Comparison of ENCODE assay signal across 8 cellular contexts in genomic region chr2:218286570-218287459, GRCh38. TPM values are rescaled to one million over a fixed set of nuclear protein-coding genes. Genes with fewer than 3 reads are reported as not detected.
DNase-seq lines count a peak whose midpoint lies in the region; ATAC-seq, FAIRE-seq and TF ChIP-seq lines count a peak whose summit lies in the region.

No MANE protein-coding gene starts in this region.

- H2AFZ ChIP-seq in ACC112 (ENCODE audit: low read length, unreplicated experiment): peak overlapping the region; percentile 75

- intact Hi-C loops in activated T-helper 1 cell treated with anti-CD3 and anti-CD28 coated beads, Interleukin-12 subunit alpha, Interleukin-12 subunit beta, Interleukin-2, Interleukin-4 antibody, amounts not matched to agents 30 ng/mL and 10 ng/mL and 1 ng/mL, durations not matched to agents 14 hours and 24 hours and 36 hours (cut with micrococcal nuclease): loop anchor here (1.0 to 10.0 kb wide), 9 partner anchors 17 to 1255 kb away; partner anchors contain the start of genes AAMP, BCS1L, CHPF and CNPPD1

- peak overlapping the region; percentile 76 for H3K4me3 ChIP-seq in ACC112 (ENCODE audit: low read depth, low read length)

- H3K36me3 ChIP-seq in ACC112 (ENCODE audit: insufficient read depth, low read length): no peaks in the 10 kb centered on the region

- H3K27me3 Mint-ChIP-seq in activated T-helper 1 cell treated with anti-CD3 and anti-CD28 coated beads, Interleukin-12 subunit alpha, Interleukin-12 subunit beta, Interleukin-2, Interleukin-4 antibody, amounts not matched to agents 30 ng/mL and 10 ng/mL and 1 ng/mL, durations not matched to agents 14 hours and 24 hours and 36 hours (ENCODE audit: insufficient read depth): no peaks in the 10 kb centered on the region
- H3K27me3 Mint-ChIP-seq in nephron progenitor cell (ENCODE audit: low read depth, poor library complexity): no peaks in the 10 kb centered on the region

- FAIRE-seq in RCC 7860 (lab: Jason Lieb, UNC): peak; percentile 63

- peak overlapping the region; percentile 94 for H3K4me3 Mint-ChIP-seq in activated T-helper 1 cell treated with anti-CD3 and anti-CD28 coated beads, Interleukin-12 subunit alpha, Interleukin-12 subunit beta, Interleukin-2, Interleukin-4 antibody, amounts not matched to agents 30 ng/mL and 10 ng/mL and 1 ng/mL, durations not matched to agents 14 hours and 24 hours and 36 hours
- H3K4me3 Mint-ChIP-seq in nephron progenitor cell: peak overlapping the region; percentile 69

- no peak for TF ChIP-seq CTCF in nephron progenitor cell (IDR thresholded peaks at IDR 0.05)

- H3K27me3 ChIP-seq in ACC112 (ENCODE audit: insufficient read depth, low read length): no peaks in the 10 kb centered on the region

- DNase-seq in RCC 7860 (ENCODE audit: low spot score) (peak; percentile 84), fibroblast of peridontal ligament (ENCODE audit: extremely low read depth) (peak; percentile 96), nephron progenitor cell (peak; percentile 56)
- DNase-seq in activated T-helper 1 cell treated with anti-CD3 and anti-CD28 coated beads, Interleukin-12 subunit alpha, Interleukin-12 subunit beta, Interleukin-2, Interleukin-4 antibody, amounts not matched to agents 30 ng/mL and 10 ng/mL and 1 ng/mL, durations not matched to agents 14 hours and 24 hours and 36 hours (ENCODE audit: low spot score): peak; percentile 82
- peak; percentile 85 for DNase-seq in stimulated activated naive CD8-positive, alpha-beta T cell treated with anti-CD3 and anti-CD28 coated beads, Interleukin-15, Interleukin-2, amounts not matched to agents 100 U/mL and 50 U/mL, for 24 hours

- peaks cover 73% of the 10 kb centered on the region for H3K4me1 ChIP-seq in ACC112 (ENCODE audit: control insufficient read depth, insufficient read depth, low read length, unreplicated experiment)

- H3K4me1 Mint-ChIP-seq in activated T-helper 1 cell treated with anti-CD3 and anti-CD28 coated beads, Interleukin-12 subunit alpha, Interleukin-12 subunit beta, Interleukin-2, Interleukin-4 antibody, amounts not matched to agents 30 ng/mL and 10 ng/mL and 1 ng/mL, durations not matched to agents 14 hours and 24 hours and 36 hours (ENCODE audit: low read depth): peaks cover 72% of the 10 kb centered on the region
- H3K4me1 Mint-ChIP-seq in nephron progenitor cell: peaks cover 74% of the 10 kb centered on the region

- no peaks in the 10 kb centered on the region for H3K9me3 Mint-ChIP-seq in activated T-helper 1 cell treated with anti-CD3 and anti-CD28 coated beads, Interleukin-12 subunit alpha, Interleukin-12 subunit beta, Interleukin-2, Interleukin-4 antibody, amounts not matched to agents 30 ng/mL and 10 ng/mL and 1 ng/mL, durations not matched to agents 14 hours and 24 hours and 36 hours
- no peaks in the 10 kb centered on the region for H3K9me3 Mint-ChIP-seq in nephron progenitor cell

- H3K36me3 Mint-ChIP-seq in activated T-helper 1 cell treated with anti-CD3 and anti-CD28 coated beads, Interleukin-12 subunit alpha, Interleukin-12 subunit beta, Interleukin-2, Interleukin-4 antibody, amounts not matched to agents 30 ng/mL and 10 ng/mL and 1 ng/mL, durations not matched to agents 14 hours and 24 hours and 36 hours (ENCODE audit: low read depth): peaks cover 17% of the 10 kb centered on the region
- H3K36me3 Mint-ChIP-seq in nephron progenitor cell (ENCODE audit: low read depth): no peaks in the 10 kb centered on the region

- peak overlapping the region; percentile 99 for H3K27ac Mint-ChIP-seq in activated T-helper 1 cell treated with anti-CD3 and anti-CD28 coated beads, Interleukin-12 subunit alpha, Interleukin-12 subunit beta, Interleukin-2, Interleukin-4 antibody, amounts not matched to agents 30 ng/mL and 10 ng/mL and 1 ng/mL, durations not matched to agents 14 hours and 24 hours and 36 hours
- peak overlapping the region; percentile 97 for H3K27ac Mint-ChIP-seq in nephron progenitor cell

- peak overlapping the region; percentile 100 for H3K27ac ChIP-seq in ACC112 (ENCODE audit: low read depth, low read length)

- peaks cover 84% of the 10 kb centered on the region for H3K79me2 ChIP-seq in ACC112 (ENCODE audit: control insufficient read depth, insufficient read depth, low read length, unreplicated experiment)

- ATAC-seq in GM18909 (IDR thresholded peaks at IDR 0.05; ENCODE audit: poor library complexity, unreplicated experiment) (peak; percentile 64), HG03159 (IDR thresholded peaks at IDR 0.05; ENCODE audit: unreplicated experiment) (peak; percentile 56)
- peak; percentile 80 for ATAC-seq in stimulated activated naive CD8-positive, alpha-beta T cell treated with anti-CD3 and anti-CD28 coated beads, Interleukin-15, Interleukin-2, amounts not matched to agents 100 U/mL and 50 U/mL, for 24 hours

RNA-seq across cellular contexts. Expression of gene TMBIM1, which starts 5.5 kb away (rescaled TPM):
- 66.2 and 70.5 TPM in 2 replicates for total RNA-seq in activated T-helper 1 cell treated with anti-CD3 and anti-CD28 coated beads, Interleukin-12 subunit alpha, Interleukin-12 subunit beta, Interleukin-2, Interleukin-4 antibody, amounts not matched to agents 30 ng/mL and 10 ng/mL and 1 ng/mL, durations not matched to agents 14 hours and 24 hours and 36 hours

RNA-seq across cellular contexts. Expression of gene PNKD, which starts 16.5 kb away (rescaled TPM):
- total RNA-seq in activated T-helper 1 cell treated with anti-CD3 and anti-CD28 coated beads, Interleukin-12 subunit alpha, Interleukin-12 subunit beta, Interleukin-2, Interleukin-4 antibody, amounts not matched to agents 30 ng/mL and 10 ng/mL and 1 ng/mL, durations not matched to agents 14 hours and 24 hours and 36 hours: 18.6 and 20.3 TPM in 2 replicates

RNA-seq across cellular contexts. Expression of gene AAMP, which starts 16.9 kb away (rescaled TPM):
- total RNA-seq in activated T-helper 1 cell treated with anti-CD3 and anti-CD28 coated beads, Interleukin-12 subunit alpha, Interleukin-12 subunit beta, Interleukin-2, Interleukin-4 antibody, amounts not matched to agents 30 ng/mL and 10 ng/mL and 1 ng/mL, durations not matched to agents 14 hours and 24 hours and 36 hours: 88.0 and 90.2 TPM in 2 replicates

RNA-seq across cellular contexts. Expression of gene GPBAR1, which starts 26.0 kb away (rescaled TPM):
- 0.54 and 0.78 TPM in 2 replicates for total RNA-seq in activated T-helper 1 cell treated with anti-CD3 and anti-CD28 coated beads, Interleukin-12 subunit alpha, Interleukin-12 subunit beta, Interleukin-2, Interleukin-4 antibody, amounts not matched to agents 30 ng/mL and 10 ng/mL and 1 ng/mL, durations not matched to agents 14 hours and 24 hours and 36 hours

Comparison
In these comparisons a context has a peak if more than half of its experiments do, and no peak if none do; other contexts are left out.
1. Peak in every context shown above with its lines: DNase-seq, ATAC-seq, H3K4me3 ChIP-seq and H3K27ac ChIP-seq.